Comparison of ENCODE assay signal across 10 cellular contexts in genomic region chr13:28492527-28493367, GRCh38. TPM values are rescaled to one million over a fixed set of nuclear protein-coding genes. Genes with fewer than 3 reads are reported as not detected.
DNase-seq lines count a peak whose midpoint lies in the region; ATAC-seq and TF ChIP-seq lines count a peak whose summit lies in the region.
"Had no signal": no experiment of that assay in that cellular context is flagged by ENCODE, and none has a peak within 500 bp of the region (broad histone marks: within the 10 kb centered on the region; RNA-seq: fewer than 3 reads in every experiment).

No MANE protein-coding gene starts in this region.

- no peaks in the 10 kb centered on the region for H3K36me3 ChIP-seq in right atrium auricular region
- no peaks in the 10 kb centered on the region for H3K36me3 ChIP-seq in lower lobe of right lung
- no peaks in the 10 kb centered on the region for H3K36me3 ChIP-seq in upper lobe of right lung

- H3K27ac ChIP-seq in right atrium auricular region (peak overlapping the region in 1 of 2 donors; percentile 82), lower lobe of right lung (no peak overlapping the region), upper lobe of right lung (no peak overlapping the region)

- H3K9me3 ChIP-seq in right atrium auricular region (no peaks in the 10 kb centered on the region), lower lobe of right lung (no peaks in the 10 kb centered on the region), upper lobe of right lung (no peaks in the 10 kb centered on the region)

- H3K4me3 ChIP-seq in right atrium auricular region (peak overlapping the region; percentile 58 to 60), lower lobe of right lung (peak overlapping the region; percentile 64), upper lobe of right lung (peak overlapping the region; percentile 57)

- peak overlapping the region; percentile 89 to 95 for H3K4me3 Mint-ChIP-seq in activated T-cell treated with anti-CD3 and anti-CD28 coated beads, Interleukin-2, amount 50 U/mL, for 72 hours

- H3K4me1 ChIP-seq in right atrium auricular region (peaks cover 0 to 41% of the 10 kb centered on the region in 2 donors), lower lobe of right lung (peaks cover 38% of the 10 kb centered on the region), upper lobe of right lung (peaks cover 33% of the 10 kb centered on the region)

- intact Hi-C loops in Right ventricle myocardium superior (cut with DNase I) (no loop called here), lower lobe of right lung (cut with DNase I) (no loop called here), upper lobe of right lung (cut with DNase I) (loop anchor here (10.0 kb wide), 1 partner anchor 168 kb away; no protein-coding TSS in a partner anchor), sciatic nerve (cut with DNase I) (no loop called here)

- peak overlapping the region; percentile 94 for H3K27ac Mint-ChIP-seq in activated T-cell treated with anti-CD3 and anti-CD28 coated beads, Interleukin-2, amount 50 U/mL, for 72 hours

- ATAC-seq in Right ventricle myocardium superior (ENCODE audit: poor library complexity) = no peak
- peak; percentile 81 to 84 for ATAC-seq in activated T-cell treated with anti-CD3 and anti-CD28 coated beads, Interleukin-2, amount 50 U/mL, for 72 hours (replicated peaks in 1 of 2)
- ATAC-seq in lower lobe of right lung = no peak
- no peak for ATAC-seq in upper lobe of right lung
- no peak for ATAC-seq in HG03039 (IDR thresholded peaks at IDR 0.05; ENCODE audit: unreplicated experiment)
- ATAC-seq in HG02973 (IDR thresholded peaks at IDR 0.05; ENCODE audit: unreplicated experiment) = no peak
- ATAC-seq in sciatic nerve = no peak

- peaks cover 9 to 10% of the 10 kb centered on the region in 2 donors for H3K36me3 Mint-ChIP-seq in activated T-cell treated with anti-CD3 and anti-CD28 coated beads, Interleukin-2, amount 50 U/mL, for 72 hours (ENCODE audit: insufficient read depth in 2 of 2)

- H3K27me3 ChIP-seq in right atrium auricular region (peaks cover 0 to 21% of the 10 kb centered on the region in 2 donors), lower lobe of right lung (ENCODE audit: low read depth) (peaks cover 76% of the 10 kb centered on the region), upper lobe of right lung (peaks cover 76% of the 10 kb centered on the region)

- TF ChIP-seq CTCF in right atrium auricular region (IDR thresholded peaks at IDR 0.05) = no peak
- no peak for TF ChIP-seq CTCF in lower lobe of right lung (IDR thresholded peaks at IDR 0.05)
- no peak for TF ChIP-seq CTCF in upper lobe of right lung (IDR thresholded peaks at IDR 0.05)

- peaks cover 61% of the 10 kb centered on the region for H3K4me1 Mint-ChIP-seq in activated T-cell treated with anti-CD3 and anti-CD28 coated beads, Interleukin-2, amount 50 U/mL, for 72 hours (ENCODE audit: low read depth)

- peaks cover 25% of the 10 kb centered on the region for H3K27me3 Mint-ChIP-seq in activated T-cell treated with anti-CD3 and anti-CD28 coated beads, Interleukin-2, amount 50 U/mL, for 72 hours (ENCODE audit: low read depth)

- DNase-seq in right atrium auricular region (ENCODE audit: low spot score) (no peak), Right ventricle myocardium superior (no peak), lower lobe of right lung (no peak), upper lobe of right lung (no peak), sciatic nerve (ENCODE audit: low spot score) (no peak)
- peak; percentile 63 to 73 for DNase-seq in activated T-cell treated with anti-CD3 and anti-CD28 coated beads, Interleukin-2, amount 50 U/mL, for 72 hours
- DNase-seq: COR-L47, GOT3 had no signal

- H3K9me3 Mint-ChIP-seq in activated T-cell treated with anti-CD3 and anti-CD28 coated beads, Interleukin-2, amount 50 U/mL, for 72 hours = no peaks in the 10 kb centered on the region

RNA-seq across cellular contexts. Expression of gene FLT1, which starts 2.2 kb away (rescaled TPM):
- 10 to 100 TPM; 40.0 to 51.3 TPM for total RNA-seq in right atrium auricular region
- total RNA-seq in Right ventricle myocardium superior = 42.0 TPM
- total RNA-seq in activated T-cell treated with anti-CD3 and anti-CD28 coated beads, Interleukin-2, amount 50 U/mL, for 72 hours = 10 to 100 TPM; 35.8 to 43.8 TPM
- 41.9 TPM for total RNA-seq in lower lobe of right lung
- 72.4 TPM for total RNA-seq in upper lobe of right lung
- 84.8 TPM for total RNA-seq in sciatic nerve

Comparison
In these comparisons a context has a peak if more than half of its experiments do, and no peak if none do; other contexts are left out.
1. DNase-seq: peak in activated T-cell treated with anti-CD3 and anti-CD28 coated beads, Interleukin-2, amount 50 U/mL, for 72 hours (2 of 2); none in right atrium auricular region (single experiment), Right ventricle myocardium superior (single experiment), lower lobe of right lung (single experiment), upper lobe of right lung (single experiment) and sciatic nerve (single experiment).
2. ATAC-seq: peak in activated T-cell treated with anti-CD3 and anti-CD28 coated beads, Interleukin-2, amount 50 U/mL, for 72 hours (2 of 2); none in Right ventricle myocardium superior (single experiment), lower lobe of right lung (0 of 2), upper lobe of right lung (single experiment), HG03039 (single experiment), HG02973 (single experiment) and sciatic nerve (single experiment).
3. Peak in every context shown above with its lines, with median percentiles within 50 percentile points of each other: H3K4me3 ChIP-seq.